Comparison of ENCODE assay signal across 8 cellular contexts in the genomic region with DNA sequence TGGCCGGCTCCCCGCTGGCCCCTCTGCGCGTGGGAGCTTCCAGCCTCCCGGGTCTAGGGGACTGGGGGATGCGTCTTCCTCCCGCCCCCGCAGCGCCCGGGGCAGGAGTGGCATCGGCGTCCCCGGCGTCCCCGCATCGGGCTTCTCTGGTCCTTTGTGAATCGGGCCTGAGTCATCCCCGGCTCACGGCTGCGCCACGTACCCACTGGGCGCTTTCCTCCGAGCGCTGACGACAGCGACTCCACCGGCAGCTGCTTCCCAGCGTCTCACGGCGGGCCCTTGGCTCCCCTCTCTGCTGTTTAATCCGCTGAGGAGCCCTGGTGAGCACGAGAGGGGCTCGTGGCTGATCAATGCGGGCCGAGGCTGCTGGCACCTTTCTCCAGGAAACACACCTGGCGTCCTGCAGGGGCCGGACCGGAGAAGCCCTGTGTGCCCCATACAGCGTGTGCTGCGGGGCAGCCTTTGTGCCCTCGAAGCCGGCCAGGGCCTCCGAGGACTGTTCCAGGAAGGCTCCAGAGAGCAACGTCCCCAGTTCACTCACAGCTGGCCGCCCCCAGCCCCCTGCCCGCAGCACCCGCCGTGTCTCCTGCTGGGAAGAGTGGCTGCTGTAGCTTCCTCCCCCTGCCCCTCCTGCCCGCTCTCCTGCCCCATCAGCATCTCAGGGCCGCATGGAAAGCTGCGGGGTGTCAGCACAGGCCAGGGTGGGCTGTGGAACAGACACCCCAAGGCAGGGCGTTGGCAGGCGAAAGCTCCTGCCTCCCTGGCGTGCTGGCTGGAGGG.
DNase-seq lines count a peak whose midpoint lies in the region; ATAC-seq and TF ChIP-seq lines count a peak whose summit lies in the region.

No MANE protein-coding gene starts in this region.

- peak; percentile 24 for TF ChIP-seq CTCF in kidney epithelial cell (IDR thresholded peaks at IDR 0.05; ENCODE audit: insufficient read depth, low read length, poor library complexity, severe bottlenecking)

- H3K4me3 ChIP-seq in kidney epithelial cell (ENCODE audit: low read depth, low read length), result peak overlapping the region; percentile 21

- peaks cover 15% of the 10 kb centered on the region for H3K27me3 ChIP-seq in kidney epithelial cell (ENCODE audit: control insufficient read depth, insufficient read depth, low read length)

- DNase-seq in NCI-H510A treated with DMSO at 0.1 percent for 48 hours (lab: John Stamatoyannopoulos, UW) (peak; percentile 5), NCI-H510A (lab: John Stamatoyannopoulos, UW) (no peak), SHP77 treated with DMSO at 0.1 percent for 48 hours (lab: John Stamatoyannopoulos, UW) (peak; percentile 50), brain pericyte (ENCODE audit: low read depth, low spot score) (peak; percentile 30), kidney epithelial cell (ENCODE audit: low read depth) (peak; percentile 21)
- DNase-seq in stimulated activated CD4-positive, alpha-beta T cell treated with anti-CD3 and anti-CD28 coated beads, Interleukin-12 subunit alpha, Interleukin-12 subunit beta, amount 100 ng/mL, for 4 hours, result peak; percentile 61

- ATAC-seq in HG03108 (IDR thresholded peaks at IDR 0.05; ENCODE audit: unreplicated experiment), result no peak
- ATAC-seq in GM19328 (IDR thresholded peaks at IDR 0.05; ENCODE audit: unreplicated experiment), result no peak

- H3K36me3 ChIP-seq in kidney epithelial cell (ENCODE audit: control insufficient read depth, insufficient read depth, low read length), result no peaks in the 10 kb centered on the region
